ENCODE assay signal across 21 cellular contexts in the genomic region with DNA sequence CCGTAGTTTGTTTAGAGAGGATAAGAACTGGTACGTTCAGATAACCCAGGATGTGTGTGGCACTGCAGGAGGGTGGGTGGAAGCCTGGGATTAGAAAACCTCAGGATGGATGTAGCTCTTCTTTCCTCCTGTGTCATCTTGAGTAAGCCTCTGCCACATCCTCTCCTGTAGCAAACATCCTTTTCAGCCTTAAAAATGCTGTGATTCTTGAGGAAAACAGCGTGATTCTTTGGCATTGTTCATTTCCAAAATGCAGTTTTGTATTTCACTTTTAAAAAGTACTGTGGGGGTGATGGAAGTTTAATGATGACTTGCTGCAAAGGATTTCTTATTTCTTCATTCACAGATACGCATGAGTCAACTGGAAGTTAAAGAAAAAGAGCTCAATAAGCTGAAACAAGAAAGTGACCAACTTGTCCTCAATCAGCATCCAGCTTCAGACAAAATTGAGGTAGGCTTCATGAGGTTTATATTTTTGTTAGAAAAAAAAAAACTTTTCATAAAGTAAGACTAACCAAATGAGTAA.
"Had no signal": no experiment of that assay in that cellular context is flagged by ENCODE, and none has a peak within 500 bp of the region (broad histone marks: within the 10 kb centered on the region; RNA-seq: fewer than 3 reads in every experiment).

No MANE protein-coding gene starts in this region.

- H3K4me3 Mint-ChIP-seq: activated CD4-positive, alpha-beta T cell treated with anti-CD3 and anti-CD28 coated beads for 36 hours; activated naive CD8-positive, alpha-beta T cell treated with anti-CD3 and anti-CD28 coated beads for 36 hours; activated T-helper 17 cell treated with anti-CD3 and anti-CD28 coated beads, Interleukin-2, amount 50 U/mL, for 72 hours; brain; natural killer cell; T-cell; WTC11 had no signal

- H3K27ac Mint-ChIP-seq: activated CD4-positive, alpha-beta T cell treated with anti-CD3 and anti-CD28 coated beads for 36 hours; activated naive CD8-positive, alpha-beta T cell treated with anti-CD3 and anti-CD28 coated beads for 36 hours; activated T-helper 17 cell treated with anti-CD3 and anti-CD28 coated beads, Interleukin-2, amount 50 U/mL, for 72 hours; brain; natural killer cell; T-cell; WTC11 had no signal

- H3K36me3 ChIP-seq: sigmoid colon, uterus had no signal

- H3K36me3 Mint-ChIP-seq: activated naive CD8-positive, alpha-beta T cell treated with anti-CD3 and anti-CD28 coated beads for 36 hours; brain; natural killer cell; T-cell had no signal

- H3K27me3 ChIP-seq: colonic mucosa, hepatocyte, transverse colon had no signal

- H3K4me1 Mint-ChIP-seq: activated CD4-positive, alpha-beta T cell treated with anti-CD3 and anti-CD28 coated beads for 36 hours; activated naive CD8-positive, alpha-beta T cell treated with anti-CD3 and anti-CD28 coated beads for 36 hours; activated T-helper 17 cell treated with anti-CD3 and anti-CD28 coated beads, Interleukin-2, amount 50 U/mL, for 72 hours; natural killer cell; T-cell; WTC11 had no signal

- H3K9me3 Mint-ChIP-seq: activated naive CD8-positive, alpha-beta T cell treated with anti-CD3 and anti-CD28 coated beads for 36 hours; activated T-helper 17 cell treated with anti-CD3 and anti-CD28 coated beads, Interleukin-2, amount 50 U/mL, for 72 hours; brain; natural killer cell; T-cell; WTC11 had no signal

- DNase-seq: activated CD4-positive, alpha-beta T cell treated with anti-CD3 and anti-CD28 coated beads for 36 hours; activated CD4-positive, alpha-beta T cell treated with anti-CD3 and anti-CD28 coated beads, Interleukin-2, amount 50 U/mL, for 48 hours; activated naive CD4-positive, alpha-beta T cell; activated naive CD8-positive, alpha-beta T cell treated with anti-CD3 and anti-CD28 coated beads for 36 hours; anterior cingulate cortex; caudate nucleus; colonic mucosa; natural killer cell; sigmoid colon; stimulated activated CD4-positive, alpha-beta T cell treated with anti-CD3 and anti-CD28 coated beads, Interleukin-1b, Interleukin-23, amount 100 ng/mL, for 48 hours; stimulated activated CD8-positive, alpha-beta memory T cell treated with anti-CD3 and anti-CD28 coated beads, Interleukin-4, amount 100 ng/mL, for 48 hours; stimulated activated naive CD4-positive, alpha-beta T cell treated with Interleukin-2 at 50 U/mL for 16 hours; substantia nigra; T-cell; transverse colon; uterus had no signal

- H3K9me3 ChIP-seq: colonic mucosa, sigmoid colon, transverse colon, uterus had no signal

- H3K4me3 ChIP-seq: colonic mucosa, hepatocyte, sigmoid colon, transverse colon, uterus had no signal

- H3K27ac ChIP-seq: colonic mucosa, hepatocyte, parathyroid adenoma, sigmoid colon, transverse colon, uterus had no signal

- H3K4me1 ChIP-seq: colonic mucosa, sigmoid colon, uterus had no signal

- H3K4me2 ChIP-seq: hepatocyte had no signal

- H3K9ac ChIP-seq: parathyroid adenoma had no signal

- ATAC-seq: activated CD4-positive, alpha-beta T cell treated with anti-CD3 and anti-CD28 coated beads for 36 hours; activated T-helper 17 cell treated with anti-CD3 and anti-CD28 coated beads, Interleukin-2, amount 50 U/mL, for 72 hours; natural killer cell; T-cell; WTC11 had no signal

- H2AFZ ChIP-seq: hepatocyte, parathyroid adenoma had no signal
